In the genomic region with DNA sequence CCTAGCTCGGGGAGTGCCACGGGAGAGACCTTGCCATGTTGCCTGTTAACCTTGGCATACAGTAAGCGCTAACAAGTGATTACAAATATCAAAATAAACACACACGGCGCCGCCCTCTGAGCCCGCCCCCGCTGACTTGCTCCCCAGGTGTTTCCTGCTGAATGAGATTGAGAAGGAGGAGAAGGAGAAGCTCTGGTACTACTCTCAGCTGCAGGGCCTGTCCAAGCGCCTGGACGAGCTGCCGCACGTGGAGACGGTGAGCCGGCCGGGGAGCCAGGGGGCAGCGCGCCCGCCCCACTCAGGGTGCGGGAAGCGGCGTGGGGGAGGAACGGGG, we compare ENCODE assay signal across 10 cellular contexts. TPM values are rescaled to one million over a fixed set of nuclear protein-coding genes. Genes with fewer than 3 reads are reported as not detected.
DNase-seq lines count a peak whose midpoint lies in the region; ATAC-seq and TF ChIP-seq lines count a peak whose summit lies in the region.
"Had no signal": no experiment of that assay in that cellular context is flagged by ENCODE, and none has a peak within 500 bp of the region (broad histone marks: within the 10 kb centered on the region; RNA-seq: fewer than 3 reads in every experiment).

No MANE protein-coding gene starts in this region.

- peaks cover 7 to 25% (median 14%) of the 10 kb centered on the region in 7 donors for H3K9me3 Mint-ChIP-seq in CD14-positive monocyte

- no peak overlapping the region for H3K4me3 ChIP-seq in DND-41 (ENCODE audit: low read depth in 1 of 2, low read length in 2 of 2)
- H3K4me3 ChIP-seq in SK-N-SH (ENCODE audit: low read depth in 2 of 2, low read length in 1 of 2), result no peak overlapping the region

- H3K4me1 ChIP-seq in DND-41 (ENCODE audit: insufficient read depth, low read length) (peaks cover 15% of the 10 kb centered on the region), SK-N-SH (ENCODE audit: control insufficient read depth in 1 of 2, insufficient read depth in 2 of 2, low read depth in 1 of 2, low read length in 1 of 2) (peaks cover 0 to 26% of the 10 kb centered on the region in 2 experiments; a peak in 1 of 4 replicates)

- POLR2A ChIA-PET in SK-N-SH (lab: Yijun Ruan, JAX), result interaction anchor here (0.6 to 2.7 kb wide), 3 partner anchors 10 to 186 kb away, joined by 5 to 10 read pairs (median 10); a partner anchor contains a TSS

- no peak overlapping the region for H2AFZ ChIP-seq in DND-41 (ENCODE audit: low read depth, low read length)
- no peak overlapping the region for H2AFZ ChIP-seq in SK-N-SH (ENCODE audit: low read depth)

- no peaks in the 10 kb centered on the region for H3K9me2 ChIP-seq in SK-N-SH

- H3F3A ChIP-seq in SK-N-SH (replicated peaks; ENCODE audit: insufficient read depth), result peaks cover 9% of the 10 kb centered on the region

- intact Hi-C loops in left colon (cut with DNase I, micrococcal nuclease) (no loop called here), CD14-positive monocyte (cut with micrococcal nuclease) (no loop called here)

- peaks cover 77 to 97% (median 91%) of the 10 kb centered on the region in 3 donors for H3K27me3 Mint-ChIP-seq in CD14-positive monocyte (ENCODE audit: low read depth in 3 of 3)

- H3K36me3 ChIP-seq in DND-41 (ENCODE audit: insufficient read depth, low read length) (peaks cover under 1% of the 10 kb centered on the region), SK-N-SH (replicated peaks in 1 of 2; ENCODE audit: control insufficient read depth in 1 of 2, insufficient read depth in 2 of 2, low read length in 1 of 2) (no peaks in the 10 kb centered on the region)

- 94% methylated on average over 9 of the region's 22 CpGs for WGBS in SK-N-SH (ENCODE audit: low lambda C conversion rate)

- H3K27ac Mint-ChIP-seq in CD14-positive monocyte, result no peak overlapping the region

- H4K20me1 ChIP-seq in DND-41 (ENCODE audit: insufficient read depth, low read length) (peaks cover 44% of the 10 kb centered on the region), SK-N-SH (ENCODE audit: insufficient read depth) (peaks cover 18% of the 10 kb centered on the region; the same call in 1 of the 2 replicates)

- H3K4me2 ChIP-seq in DND-41 (ENCODE audit: insufficient read depth, low read length), result 0 out of 2 replicates have a peak overlapping the region, but pooled peaks have one; percentile 41
- no peak overlapping the region for H3K4me2 ChIP-seq in SK-N-SH

- ATAC-seq in DND-41 (ENCODE audit: insufficient read depth, low read depth), result peak; percentile 41
- peak; percentile 15 for ATAC-seq in left colon
- ATAC-seq in GM18858 (IDR thresholded peaks at IDR 0.05; ENCODE audit: unreplicated experiment), result no peak
- ATAC-seq in GM19397 (IDR thresholded peaks at IDR 0.05; ENCODE audit: unreplicated experiment), result no peak

- TF ChIP-seq RAD21 in SK-N-SH (IDR thresholded peaks at IDR 0.05; ENCODE audit: low read length), result no peak

- peaks cover 7 to 15% of the 10 kb centered on the region in 2 donors for H3K36me3 Mint-ChIP-seq in CD14-positive monocyte

- H3K27me3 ChIP-seq in DND-41 (ENCODE audit: insufficient read depth, low read length, poor library complexity) (peaks cover 7% of the 10 kb centered on the region), SK-N-SH (ENCODE audit: insufficient read depth) (no peaks in the 10 kb centered on the region)
- H3K27me3 ChIP-seq: testis had no signal

- H3K9ac ChIP-seq in DND-41 (ENCODE audit: low read depth, low read length) (no peak overlapping the region), SK-N-SH (no peak overlapping the region)

- DNase-seq in DND-41 (peak; percentile 46), LoVo (ENCODE audit: low spot score) (peak; percentile 20), UCSD-AML1 (lab: John Stamatoyannopoulos, UW; ENCODE audit: unreplicated experiment) (peak; percentile 36), left colon (no peak), SK-N-SH (no peak), CD14-positive monocyte (ENCODE audit: low spot score) (no peak)
- DNase-seq: Right ventricle myocardium superior had no signal

- CTCF ChIA-PET in SK-N-SH (lab: Yijun Ruan, JAX), result interaction anchor here (0.7 to 3.5 kb wide), 3 partner anchors 10 to 48 kb away, joined by 3 to 16 read pairs (median 4); no protein-coding TSS in a partner anchor

- H3K79me2 ChIP-seq in DND-41 (ENCODE audit: insufficient read depth, low read length) (no peaks in the 10 kb centered on the region), SK-N-SH (ENCODE audit: insufficient read depth) (no peaks in the 10 kb centered on the region)

- no peak for TF ChIP-seq EP300 in SK-N-SH (IDR thresholded peaks at IDR 0.05; ENCODE audit: borderline replicate concordance in 1 of 2, low read depth in 1 of 2, low read length in 1 of 2)

- TF ChIP-seq CTCF in DND-41 (IDR thresholded peaks at IDR 0.05; ENCODE audit: borderline replicate concordance, extremely low read depth, low read length, poor library complexity, severe bottlenecking), result no peak
- TF ChIP-seq CTCF in SK-N-SH (IDR thresholded peaks at IDR 0.05), result no peak
- no peak for TF ChIP-seq CTCF in CD14-positive monocyte (IDR thresholded peaks at IDR 0.05)

- H3K27ac ChIP-seq in DND-41 (ENCODE audit: low read length), result no peak overlapping the region
- H3K27ac ChIP-seq in SK-N-SH (ENCODE audit: low read depth in 2 of 2, low read length in 1 of 2), result no peak overlapping the region
- H3K27ac ChIP-seq: testis had no signal

- peak overlapping the region in 1 of 2 donors; percentile 73 for H3K4me3 Mint-ChIP-seq in CD14-positive monocyte

- H3K4me1 Mint-ChIP-seq in CD14-positive monocyte, result peaks cover 18% of the 10 kb centered on the region

- no peaks in the 10 kb centered on the region for H3K9me3 ChIP-seq in DND-41 (ENCODE audit: insufficient read depth, low read length, severe bottlenecking)
- no peaks in the 10 kb centered on the region for H3K9me3 ChIP-seq in SK-N-SH
- H3K9me3 ChIP-seq: testis had no signal

TF ChIP-seq in SK-N-SH, 30 proteins besides CTCF, POLR2A, EP300 and RAD21 (continues in another document):
- TF ChIP-seq EZH2phosphoT487 (IDR thresholded peaks at IDR 0.05; ENCODE audit: borderline replicate concordance, low read depth), result no peak
- no peak for TF ChIP-seq RCOR1 (IDR thresholded peaks at IDR 0.05; ENCODE audit: low read length)
- no peak for TF ChIP-seq JUND (IDR thresholded peaks at IDR 0.05)
- TF ChIP-seq TAF1 (IDR thresholded peaks at IDR 0.05; ENCODE audit: borderline replicate concordance, low read depth, low read length), result no peak
- no peak for TF ChIP-seq CHD2 (IDR thresholded peaks at IDR 0.05; ENCODE audit: low read length, partially characterized antibody)
- no peak for TF ChIP-seq YY1 (IDR thresholded peaks at IDR 0.05; ENCODE audit: low read depth)
- no peak for TF ChIP-seq GATA2 (CRISPR knock-in tag; IDR thresholded peaks at IDR 0.05)
- no peak for TF ChIP-seq ELF1 (IDR thresholded peaks at IDR 0.05)
- TF ChIP-seq, protein P1, sequence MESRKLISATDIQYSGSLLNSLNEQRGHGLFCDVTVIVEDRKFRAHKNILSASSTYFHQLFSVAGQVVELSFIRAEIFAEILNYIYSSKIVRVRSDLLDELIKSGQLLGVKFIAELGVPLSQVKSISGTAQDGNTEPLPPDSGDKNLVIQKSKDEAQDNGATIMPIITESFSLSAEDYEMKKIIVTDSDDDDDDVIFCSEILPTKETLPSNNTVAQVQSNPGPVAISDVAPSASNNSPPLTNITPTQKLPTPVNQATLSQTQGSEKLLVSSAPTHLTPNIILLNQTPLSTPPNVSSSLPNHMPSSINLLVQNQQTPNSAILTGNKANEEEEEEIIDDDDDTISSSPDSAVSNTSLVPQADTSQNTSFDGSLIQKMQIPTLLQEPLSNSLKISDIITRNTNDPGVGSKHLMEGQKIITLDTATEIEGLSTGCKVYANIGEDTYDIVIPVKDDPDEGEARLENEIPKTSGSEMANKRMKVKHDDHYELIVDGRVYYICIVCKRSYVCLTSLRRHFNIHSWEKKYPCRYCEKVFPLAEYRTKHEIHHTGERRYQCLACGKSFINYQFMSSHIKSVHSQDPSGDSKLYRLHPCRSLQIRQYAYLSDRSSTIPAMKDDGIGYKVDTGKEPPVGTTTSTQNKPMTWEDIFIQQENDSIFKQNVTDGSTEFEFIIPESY (IDR thresholded peaks at IDR 0.05; ENCODE audit: borderline replicate concordance, low read depth), result no peak

RNA-seq across cellular contexts. Expression of a gene that starts 5.0 kb away (rescaled TPM):
- under 1 TPM; 0.18 to 0.56 TPM for total RNA-seq in left colon
- polyA plus RNA-seq in SK-N-SH (2012; rRNA removed) (1.3 and 1.8 TPM in 2 replicates), CD14-positive monocyte (not detected)
- polyA plus RNA-seq in SK-N-SH (2012; cell fraction: cytosol; rRNA removed), result 0.59 and 1.3 TPM in 2 replicates
- polyA plus RNA-seq in SK-N-SH (2012; cell fraction: nucleus; rRNA removed), result 4.1 and 5.2 TPM in 2 replicates

RNA-seq across cellular contexts. Expression of a gene that starts 16.8 kb away (rescaled TPM):
- 100 to 1,000 TPM; 908 to 922 TPM for total RNA-seq in left colon
- polyA plus RNA-seq in SK-N-SH (2012; rRNA removed), result 2,836 and 3,749 TPM in 2 replicates
- polyA plus RNA-seq in SK-N-SH (2012; cell fraction: cytosol; rRNA removed), result 2,019 and 3,381 TPM in 2 replicates
- 943 and 2,115 TPM in 2 replicates for polyA plus RNA-seq in SK-N-SH (2012; cell fraction: nucleus; rRNA removed)
- 1,000 to 10,000 TPM; 1,318 to 1,526 TPM for polyA plus RNA-seq in CD14-positive monocyte

RNA-seq across cellular contexts. Expression of a gene that starts 24.0 kb away (rescaled TPM):
- total RNA-seq in left colon, result 10 to 100 TPM; 34.2 to 35.7 TPM
- 23.4 and 25.3 TPM in 2 replicates for polyA plus RNA-seq in SK-N-SH (2012; rRNA removed)
- 11.5 and 20.3 TPM in 2 replicates for polyA plus RNA-seq in SK-N-SH (2012; cell fraction: cytosol; rRNA removed)
- polyA plus RNA-seq in SK-N-SH (2012; cell fraction: nucleus; rRNA removed), result 27.2 and 30.6 TPM in 2 replicates
- 10 to 100 TPM; 19.9 to 20.9 TPM for polyA plus RNA-seq in CD14-positive monocyte

RNA-seq across cellular contexts. Expression of a gene that starts 35.2 kb away (rescaled TPM):
- 1 to 10 TPM; 3.2 to 4.6 TPM for total RNA-seq in left colon
- polyA plus RNA-seq in SK-N-SH (2012; rRNA removed) (5.8 and 6.6 TPM in 2 replicates), CD14-positive monocyte (under 1 TPM in 1 of 2 donors, not detected in 1; 0.34 TPM)
- polyA plus RNA-seq in SK-N-SH (2012; cell fraction: cytosol; rRNA removed), result 1.1 and 1.5 TPM in 2 replicates
- polyA plus RNA-seq in SK-N-SH (2012; cell fraction: nucleus; rRNA removed), result 69.2 and 138 TPM in 2 replicates

RNA-seq across cellular contexts. Expression of a gene that starts 36.0 kb away (rescaled TPM):
- 1 to 10 TPM; 3.5 to 4.1 TPM for total RNA-seq in left colon
- polyA plus RNA-seq in SK-N-SH (2012; rRNA removed) (6.8 and 9.1 TPM in 2 replicates), CD14-positive monocyte (1 to 10 TPM in 1 of 2 donors, under 1 TPM in 1; 0.51 to 1.8 TPM)
- polyA plus RNA-seq in SK-N-SH (2012; cell fraction: cytosol; rRNA removed), result 4.0 and 5.0 TPM in 2 replicates
- polyA plus RNA-seq in SK-N-SH (2012; cell fraction: nucleus; rRNA removed), result 5.8 and 6.7 TPM in 2 replicates

Comparison
In these comparisons a context has a peak if more than half of its experiments do, and no peak if none do; other contexts are left out.
1. ATAC-seq: peak in DND-41 (single experiment) and left colon (single experiment); none in GM18858 (single experiment) and GM19397 (single experiment).
2. DNase-seq: peak in DND-41 (single experiment), LoVo (single experiment) and UCSD-AML1 (single experiment); none in left colon (0 of 2), SK-N-SH (single experiment) and CD14-positive monocyte (single experiment).